Comparison of ENCODE assay signal across 8 cellular contexts in genomic region chr3:15097889-15098288, GRCh38.
DNase-seq lines count a peak whose midpoint lies in the region; ATAC-seq lines count a peak whose summit lies in the region.

No MANE protein-coding gene starts in this region.

- no peak overlapping the region for H2AFZ ChIP-seq in neuron (ENCODE audit: low read depth, low read length)

- H3K9me3 ChIP-seq in HAP-1, result no peaks in the 10 kb centered on the region
- no peaks in the 10 kb centered on the region for H3K9me3 ChIP-seq in duodenal mucosa (ENCODE audit: control insufficient read depth in 1 of 2, low read length in 2 of 2)
- no peaks in the 10 kb centered on the region for H3K9me3 ChIP-seq in neuron (ENCODE audit: low read length)

- H3K9ac ChIP-seq in duodenal mucosa (ENCODE audit: low read depth in 1 of 2, low read length in 2 of 2), result peak overlapping the region; percentile 81 to 94

- ATAC-seq in GM19463 (IDR thresholded peaks at IDR 0.05; ENCODE audit: unreplicated experiment) (no peak), HG03457 (IDR thresholded peaks at IDR 0.05; ENCODE audit: unreplicated experiment) (no peak), HG03571 (IDR thresholded peaks at IDR 0.05; ENCODE audit: unreplicated experiment) (no peak)

- H3K4me1 ChIP-seq in HAP-1 (peaks cover 6% of the 10 kb centered on the region), duodenal mucosa (ENCODE audit: control insufficient read depth in 1 of 2, insufficient read depth in 2 of 2, low read length in 2 of 2) (peaks cover 14 to 23% of the 10 kb centered on the region in 2 donors), neuron (ENCODE audit: insufficient read depth, low read length) (peaks cover 14% of the 10 kb centered on the region)

- H3K4me3 ChIP-seq in HAP-1 (peak overlapping the region; percentile 91), duodenal mucosa (ENCODE audit: low read depth in 1 of 2, low read length in 2 of 2) (peak overlapping the region; percentile 87 to 100), neuron (ENCODE audit: low read length) (peak overlapping the region; percentile 73)

- H3K36me3 ChIP-seq in HAP-1 (replicated peaks), result peaks cover 27% of the 10 kb centered on the region
- H3K36me3 ChIP-seq in duodenal mucosa (ENCODE audit: control insufficient read depth in 1 of 2, insufficient read depth in 2 of 2, low read length in 2 of 2), result peaks cover 15 to 28% of the 10 kb centered on the region in 2 donors
- peaks cover 31% of the 10 kb centered on the region for H3K36me3 ChIP-seq in neuron (ENCODE audit: insufficient read depth, low read length)

- in situ Hi-C loops in HAP-1 (cut with MboI; ENCODE audit: low sequenced_read_pairs), result no loop called here

- H3K27me3 ChIP-seq in HAP-1 (ENCODE audit: low read depth) (no peaks in the 10 kb centered on the region), duodenal mucosa (ENCODE audit: control insufficient read depth in 1 of 2, insufficient read depth in 2 of 2, low read length in 2 of 2) (no peaks in the 10 kb centered on the region), neuron (ENCODE audit: insufficient read depth, low read length) (no peaks in the 10 kb centered on the region)

- no peak overlapping the region for H3K27ac ChIP-seq in duodenal mucosa (ENCODE audit: low read depth, low read length)

- DNase-seq in HAP-1 (ENCODE audit: low spot score in 2 of 2) (no peak), SKM-1 (lab: John Stamatoyannopoulos, UW; ENCODE audit: unreplicated experiment) (peak; percentile 21)
- no peak for DNase-seq in stimulated activated naive CD4-positive, alpha-beta T cell (lab: John Stamatoyannopoulos, UW)
